Comparison of ENCODE assay signal across 9 cellular contexts in the genomic region with DNA sequence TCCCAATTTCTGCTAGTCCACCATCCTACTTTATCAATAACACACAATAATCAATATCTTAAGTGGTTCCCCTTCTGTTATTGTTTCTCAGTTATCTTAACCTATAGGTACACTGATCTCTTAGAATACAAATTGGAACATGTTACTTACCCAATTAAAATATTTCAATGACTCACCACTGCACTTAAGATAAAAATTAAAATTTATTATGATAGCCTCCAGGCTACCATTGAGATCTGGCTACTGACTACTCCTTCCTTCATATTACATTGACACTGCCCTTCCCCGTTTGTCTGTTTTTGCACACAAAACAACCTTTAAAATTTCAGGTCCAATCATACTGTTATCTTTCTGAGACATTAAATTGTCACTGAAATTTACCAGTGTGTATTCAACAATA.
"Had no signal": no experiment of that assay in that cellular context is flagged by ENCODE, and none has a peak within 500 bp of the region (broad histone marks: within the 10 kb centered on the region; RNA-seq: fewer than 3 reads in every experiment).

No MANE protein-coding gene starts in this region.

- H3K4me3 ChIP-seq: GM23248, GM23338, HAP-1 had no signal

- H3K9me3 ChIP-seq: HAP-1 had no signal

- H3K27ac ChIP-seq: GM23248 had no signal

- H3K4me2 ChIP-seq: GM23338 had no signal

- ATAC-seq: GM23338, HCT116 had no signal

- H3K9ac ChIP-seq: GM23248 had no signal

- DNase-seq: GM23248, GOT3, H7, H9, HCEC 1CT, HFFc6 had no signal

- H3K36me3 ChIP-seq: HAP-1 had no signal

- H2AFZ ChIP-seq: GM23248, GM23338 had no signal
